ENCODE assay signal across 30 cellular contexts in the genomic region with DNA sequence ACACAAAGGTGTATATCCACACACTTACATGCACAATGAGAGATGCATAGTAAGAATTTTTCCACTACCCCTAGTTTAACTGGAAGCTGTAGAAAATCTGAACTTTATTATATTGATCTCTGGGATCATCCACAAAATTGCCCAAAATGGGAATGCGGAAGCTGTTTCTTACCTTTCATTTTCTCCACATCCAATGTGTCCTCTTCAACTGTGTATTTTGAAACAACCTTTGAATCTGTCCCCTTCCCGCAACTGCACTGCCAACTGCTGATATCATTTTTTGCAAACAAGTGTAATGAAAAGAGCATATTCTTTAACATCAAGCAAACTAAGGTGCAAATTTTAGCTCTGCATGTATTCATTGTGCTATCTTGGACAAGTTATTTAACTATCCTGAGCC.
"Had no signal": no experiment of that assay in that cellular context is flagged by ENCODE, and none has a peak within 500 bp of the region (broad histone marks: within the 10 kb centered on the region; RNA-seq: fewer than 3 reads in every experiment).

No MANE protein-coding gene starts in this region.

- FAIRE-seq: astrocyte, TTC549 had no signal

- H3K4me1 ChIP-seq: breast epithelium had no signal

- H3K36me3 ChIP-seq: brain microvascular endothelial cell, breast epithelium had no signal

- ATAC-seq: activated CD8-positive, alpha-beta memory T cell treated with anti-CD3 and anti-CD28 coated beads, Interleukin-2, amount 10 ng/mL, durations not matched to agents 7 days and 5 days; activated CD8-positive, alpha-beta T cell treated with anti-CD3 and anti-CD28 coated beads, Interleukin-2, amount 10 ng/mL, durations not matched to agents 7 days and 5 days; activated naive CD8-positive, alpha-beta T cell treated with anti-CD3 and anti-CD28 coated beads, Interleukin-2, amount 50 U/mL, for 24 hours; body of pancreas had no signal

- H3K4me3 ChIP-seq: body of pancreas, breast epithelium had no signal

- H3K27ac ChIP-seq: body of pancreas, brain microvascular endothelial cell, breast epithelium, VCaP had no signal

- H3K27me3 ChIP-seq: body of pancreas, brain microvascular endothelial cell, breast epithelium had no signal

- DNase-seq: activated B cell treated with CpG ODN at 0.5 μM for 24 hours; activated CD4-positive, alpha-beta memory T cell treated with anti-CD3 and anti-CD28 coated beads, Interleukin-2, amount 10 ng/mL, durations not matched to agents 7 days and 5 days; activated CD4-positive, alpha-beta T cell treated with anti-CD3 and anti-CD28 coated beads for 4 hours; activated CD4-positive, alpha-beta T cell treated with anti-CD3 and anti-CD28 coated beads, Interleukin-2, amount 50 U/mL, for 1 hour; activated CD4-positive, alpha-beta T cell treated with anti-CD3 and anti-CD28 coated beads, Interleukin-2, amount 50 U/mL, for 48 hours; activated CD4-positive, CD25-positive, alpha-beta regulatory T cell treated with anti-CD3 and anti-CD28 coated beads, Interleukin-2, amount 50 U/mL, for 72 hours; activated CD8-positive, alpha-beta memory T cell treated with anti-CD3 and anti-CD28 coated beads for 24 hours; activated CD8-positive, alpha-beta memory T cell treated with anti-CD3 and anti-CD28 coated beads, Interleukin-2, amount 10 ng/mL, durations not matched to agents 7 days and 5 days; activated CD8-positive, alpha-beta memory T cell treated with anti-CD3 and anti-CD28 coated beads, Interleukin-2, amount 50 U/mL, for 48 hours; activated CD8-positive, alpha-beta T cell treated with anti-CD3 and anti-CD28 coated beads, Interleukin-2, amount 10 ng/mL, durations not matched to agents 7 days and 5 days; activated effector memory CD4-positive, alpha-beta T cell treated with Interleukin-2 at 50 U/mL for 16 hours; activated gamma-delta T cell; activated naive CD4-positive, alpha-beta T cell treated with anti-CD3 and anti-CD28 coated beads, Interleukin-2, amount 10 ng/mL, durations not matched to agents 7 days and 5 days; activated naive CD4-positive, alpha-beta T cell treated with Interleukin-2 at 50 U/mL for 16 hours; activated naive CD8-positive, alpha-beta T cell treated with anti-CD3 and anti-CD28 coated beads, Interleukin-2, amount 10 ng/mL, durations not matched to agents 7 days and 5 days; activated naive CD8-positive, alpha-beta T cell treated with anti-CD3 and anti-CD28 coated beads, Interleukin-2, amount 50 U/mL, for 24 hours; activated T-cell treated with anti-CD3 and anti-CD28 coated beads, Interleukin-2, amount 50 U/mL, for 24 hours; activated T-cell treated with anti-CD3 and anti-CD28 coated beads, Interleukin-2, amount 50 U/mL, for 48 hours; amygdala; anterior cingulate cortex; body of pancreas; brain microvascular endothelial cell; central memory CD4-positive, alpha-beta T cell; T-helper 1 cell; T-helper 2 cell; T-helper 9 cell had no signal

- H3K9me3 ChIP-seq: body of pancreas, breast epithelium had no signal
